In genomic region chr1:217369996-217370551, GRCh38 we compare ENCODE assay signal across 16 cellular contexts.
DNase-seq lines count a peak whose midpoint lies in the region; ATAC-seq and TF ChIP-seq lines count a peak whose summit lies in the region.
"Had no signal": no experiment of that assay in that cellular context is flagged by ENCODE, and none has a peak within 500 bp of the region (broad histone marks: within the 10 kb centered on the region; RNA-seq: fewer than 3 reads in every experiment).

No MANE protein-coding gene starts in this region.

- TF ChIP-seq CTCF in parathyroid adenoma (IDR thresholded peaks at IDR 0.05): no peak

- H3K4me1 ChIP-seq in parathyroid adenoma: no peaks in the 10 kb centered on the region
- H3K4me1 ChIP-seq: BLaER1 treated with 17β-estradiol and CSF1 and Interleukin-3, amounts not matched to agents 10 nM and 100 nM; left ventricle myocardium inferior; psoas muscle had no signal

- H3K4me2 ChIP-seq in parathyroid adenoma (ENCODE audit: low read length): peak overlapping the region; percentile 30
- H3K4me2 ChIP-seq: BLaER1 treated with 17β-estradiol and CSF1 and Interleukin-3, amounts not matched to agents 10 nM and 100 nM had no signal

- H2AFZ ChIP-seq in parathyroid adenoma: no peak overlapping the region

- DNase-seq in NOMO-1 treated with dmso at 0.1 percent for 144 hours (lab: John Stamatoyannopoulos, UW; ENCODE audit: unreplicated experiment): peak; percentile 1
- no peak for DNase-seq in AG20443 (ENCODE audit: low spot score)
- no peak for DNase-seq in GM03348 (ENCODE audit: low spot score)
- no peak for DNase-seq in Kasumi-1 (lab: John Stamatoyannopoulos, UW)
- DNase-seq: activated CD4-positive, alpha-beta T cell treated with anti-CD3 and anti-CD28 coated beads for 4 hours; effector CD4-positive, alpha-beta T cell; left ventricle myocardium inferior; NCI-H2081 treated with DMSO at 0.1 percent for 48 hours; psoas muscle; SIG-M5 had no signal

- no peak overlapping the region for H3K4me3 ChIP-seq in parathyroid adenoma (ENCODE audit: low read depth, low read length)
- H3K4me3 ChIP-seq: BLaER1 treated with 17β-estradiol and CSF1 and Interleukin-3, amounts not matched to agents 10 nM and 100 nM; cardiac muscle cell; left ventricle myocardium inferior; psoas muscle had no signal

- H3K9me3 ChIP-seq in parathyroid adenoma (ENCODE audit: control insufficient read depth, low read length): no peaks in the 10 kb centered on the region
- H3K9me3 ChIP-seq: psoas muscle had no signal

- no peaks in the 10 kb centered on the region for H3K36me3 ChIP-seq in parathyroid adenoma (ENCODE audit: control insufficient read depth, insufficient read depth, low read length)
- H3K36me3 ChIP-seq: BLaER1 treated with 17β-estradiol and CSF1 and Interleukin-3, amounts not matched to agents 10 nM and 100 nM; cardiac muscle cell; left ventricle myocardium inferior had no signal

- no peaks in the 10 kb centered on the region for H3K79me2 ChIP-seq in parathyroid adenoma

- no peak overlapping the region for H3K9ac ChIP-seq in parathyroid adenoma
- H3K9ac ChIP-seq: BLaER1 treated with 17β-estradiol and CSF1 and Interleukin-3, amounts not matched to agents 10 nM and 100 nM had no signal

- H3K27me3 ChIP-seq in parathyroid adenoma (ENCODE audit: control insufficient read depth, insufficient read depth, low read length): no peaks in the 10 kb centered on the region
- H3K27me3 ChIP-seq: BLaER1 treated with 17β-estradiol and CSF1 and Interleukin-3, amounts not matched to agents 10 nM and 100 nM; cardiac muscle cell had no signal

- ATAC-seq in GM19438 (IDR thresholded peaks at IDR 0.05; ENCODE audit: low read depth, unreplicated experiment) (peak; percentile 3), HG02970 (IDR thresholded peaks at IDR 0.05; ENCODE audit: low FRiP score, unreplicated experiment) (peak; percentile 3)
- ATAC-seq: activated naive CD4-positive, alpha-beta T cell treated with anti-CD3 and anti-CD28 coated beads, Interleukin-2, amount 50 U/mL, for 72 hours; psoas muscle had no signal

- no peak overlapping the region for H3K27ac ChIP-seq in parathyroid adenoma
- H3K27ac ChIP-seq: BLaER1 treated with 17β-estradiol and CSF1 and Interleukin-3, amounts not matched to agents 10 nM and 100 nM; left ventricle myocardium inferior; psoas muscle had no signal
